24 cellular contexts compared by ENCODE assay signal in genomic region chr7:85376589-85376988, GRCh38.
"Had no signal": no experiment of that assay in that cellular context is flagged by ENCODE, and none has a peak within 500 bp of the region (broad histone marks: within the 10 kb centered on the region; RNA-seq: fewer than 3 reads in every experiment).

No MANE protein-coding gene starts in this region.

- H3K9me3 ChIP-seq: colonic mucosa, esophagus muscularis mucosa, esophagus squamous epithelium, gastrocnemius medialis, gastroesophageal sphincter had no signal

- H3K27ac ChIP-seq: colonic mucosa, coronary artery, dorsolateral prefrontal cortex, epithelial cell of prostate, esophagus muscularis mucosa, esophagus squamous epithelium, foreskin keratinocyte, gastrocnemius medialis, gastroesophageal sphincter, heart left ventricle, heart right ventricle had no signal

- H3K4me1 ChIP-seq: colonic mucosa, esophagus muscularis mucosa, esophagus squamous epithelium, foreskin keratinocyte, gastrocnemius medialis, gastroesophageal sphincter, heart left ventricle, heart right ventricle had no signal

- DNase-seq: colonic mucosa; cortex of kidney; dermis blood vessel endothelial cell; dorsolateral prefrontal cortex; effector CD4-positive, alpha-beta T cell; effector CD8-positive, alpha-beta T cell; effector memory CD4-positive, alpha-beta T cell; effector memory CD8-positive, alpha-beta T cell; endodermal cell; erythroblast; esophagus squamous epithelium; foreskin fibroblast; foreskin keratinocyte; foreskin melanocyte; gastrocnemius medialis; glutamatergic neuron; head of caudate nucleus; heart left ventricle; heart right ventricle had no signal

- H3K4me3 ChIP-seq: colonic mucosa, coronary artery, dorsolateral prefrontal cortex, esophagus muscularis mucosa, esophagus squamous epithelium, gastrocnemius medialis, gastroesophageal sphincter, heart left ventricle, heart right ventricle had no signal

- H3K27me3 ChIP-seq: colonic mucosa, esophagus muscularis mucosa, esophagus squamous epithelium, gastrocnemius medialis, gastroesophageal sphincter, heart left ventricle, heart right ventricle had no signal

- ATAC-seq: effector memory CD8-positive, alpha-beta T cell; esophagus mucosa; foreskin keratinocyte; gastrocnemius medialis; gastroesophageal sphincter; heart left ventricle; heart right ventricle had no signal

- H3K36me3 ChIP-seq: colonic mucosa, esophagus muscularis mucosa, esophagus squamous epithelium, gastrocnemius medialis, gastroesophageal sphincter, heart left ventricle, heart right ventricle had no signal
